Comparison of ENCODE assay signal across 10 cellular contexts in genomic region chr6:48109902-48110301, GRCh38. TPM values are rescaled to one million over a fixed set of nuclear protein-coding genes. Genes with fewer than 3 reads are reported as not detected.
DNase-seq lines count a peak whose midpoint lies in the region; ATAC-seq and TF ChIP-seq lines count a peak whose summit lies in the region.
"Had no signal": no experiment of that assay in that cellular context is flagged by ENCODE, and none has a peak within 500 bp of the region (broad histone marks: within the 10 kb centered on the region; RNA-seq: fewer than 3 reads in every experiment).

No MANE protein-coding gene starts in this region.

- no peak for ATAC-seq in GM23338

- peaks cover 23% of the 10 kb centered on the region; the same call in 2 of the 3 replicates for H3K4me1 Mint-ChIP-seq in GM23338
- no peaks in the 10 kb centered on the region for H3K4me1 Mint-ChIP-seq in neural progenitor cell

- H3K9me2 ChIP-seq in GM23338 (ENCODE audit: insufficient read depth) = no peaks in the 10 kb centered on the region; the same call in 1 of the 2 replicates

- H3K27ac Mint-ChIP-seq in GM23338 (peak overlapping the region; percentile 91), neural progenitor cell (no peak overlapping the region)

- H3K9me3 ChIP-seq in neural progenitor cell (ENCODE audit: low read depth) = no peaks in the 10 kb centered on the region

- peak overlapping the region; percentile 60 for H3K9ac ChIP-seq in neural progenitor cell

- H3K36me3 ChIP-seq in GM23338 (ENCODE audit: insufficient read depth) (no peaks in the 10 kb centered on the region), neural progenitor cell (no peaks in the 10 kb centered on the region)

- CTCF ChIA-PET in RWPE1 (lab: Yijun Ruan, JAX) = no interaction called here

- H3K27me3 ChIP-seq in GM23338 (ENCODE audit: insufficient read depth) = no peaks in the 10 kb centered on the region
- no peaks in the 10 kb centered on the region for H3K27me3 ChIP-seq in neural progenitor cell

- H3K9me3 Mint-ChIP-seq in GM23338 (peaks cover 19% of the 10 kb centered on the region; the same call in 2 of the 3 replicates), neural progenitor cell (peaks cover 7% of the 10 kb centered on the region)

- peak overlapping the region; percentile 51 for H3K4me3 ChIP-seq in GM23338
- H3K4me3 ChIP-seq in neural progenitor cell = peak overlapping the region; percentile 73

- H3K4me2 ChIP-seq in GM23338 (peak overlapping the region; percentile 71), neural progenitor cell (peak overlapping the region; percentile 85)

- H2AFZ ChIP-seq in GM23338 (no peak overlapping the region), neural progenitor cell (replicated peaks) (peak overlapping the region; percentile 85)

- POLR2A ChIA-PET in RWPE1 (lab: Yijun Ruan, JAX; ENCODE audit: low non-redundant PET) = no interaction called here

- H4K20me1 ChIP-seq in GM23338 (replicated peaks; ENCODE audit: insufficient read depth) = no peaks in the 10 kb centered on the region
- no peaks in the 10 kb centered on the region for H4K20me1 ChIP-seq in neural progenitor cell (ENCODE audit: low read depth)

- H3K79me2 ChIP-seq in GM23338 (replicated peaks; ENCODE audit: insufficient read depth) (peaks cover 55% of the 10 kb centered on the region), neural progenitor cell (ENCODE audit: low read depth) (peaks cover 59% of the 10 kb centered on the region)

- DNase-seq in GM23338 (ENCODE audit: low spot score) = no peak
- peak; percentile 91 for DNase-seq in NCI-H748 treated with DMSO at 0.1 percent for 48 hours (lab: John Stamatoyannopoulos, UW)
- DNase-seq in epithelial cell of prostate (ENCODE audit: low read depth, low spot score) = no peak
- no peak for DNase-seq in neural progenitor cell (ENCODE audit: low spot score)
- DNase-seq in hypothalamus (lab: John Stamatoyannopoulos, UW) = no peak
- DNase-seq in NCI-H187 (lab: John Stamatoyannopoulos, UW) = no peak
- DNase-seq in RWPE1 (ENCODE audit: low spot score) = no peak
- DNase-seq in G401 (ENCODE audit: low spot score) = no peak
- DNase-seq: effector CD4-positive, alpha-beta T cell; stimulated activated naive CD4-positive, alpha-beta T cell treated with Interleukin-2 at 50 U/mL for 16 hours had no signal

- in situ Hi-C loops in G401 (cut with HindIII; ENCODE audit: low sequenced_read_pairs) = no loop called here

- H3K27ac ChIP-seq in GM23338 (ENCODE audit: low read depth) (no peak overlapping the region), epithelial cell of prostate (peak overlapping the region; percentile 80), neural progenitor cell (peak overlapping the region; percentile 67), RWPE1 (no peak overlapping the region)

- H3F3A ChIP-seq in GM23338 (replicated peaks; ENCODE audit: low read depth) = no peaks in the 10 kb centered on the region
- no peaks in the 10 kb centered on the region for H3F3A ChIP-seq in neural progenitor cell (ENCODE audit: low read depth)

- no peak for TF ChIP-seq CTCF in GM23338 (conservative IDR thresholded peaks at IDR 0.05; ENCODE audit: low read depth in 2 of 2)
- no peak for TF ChIP-seq CTCF in neural progenitor cell (IDR thresholded peaks at IDR 0.05)
- TF ChIP-seq CTCF in RWPE1 (conservative IDR thresholded peaks at IDR 0.05; ENCODE audit: low read depth) = no peak

- peaks cover 25% of the 10 kb centered on the region; the same call in 2 of the 3 replicates for H3K36me3 Mint-ChIP-seq in GM23338 (ENCODE audit: low read depth)
- no peaks in the 10 kb centered on the region for H3K36me3 Mint-ChIP-seq in neural progenitor cell

- peaks cover 20% of the 10 kb centered on the region for H3K4me1 ChIP-seq in GM23338 (ENCODE audit: insufficient read depth)
- H3K4me1 ChIP-seq in neural progenitor cell = peaks cover 22% of the 10 kb centered on the region

- H3K4me3 Mint-ChIP-seq in GM23338 = peak overlapping the region; percentile 76
- no peak overlapping the region for H3K4me3 Mint-ChIP-seq in neural progenitor cell

- H3K27me3 Mint-ChIP-seq in GM23338 (ENCODE audit: insufficient read depth, low read depth, poor library complexity) = peaks cover 5% of the 10 kb centered on the region
- H3K27me3 Mint-ChIP-seq in neural progenitor cell (ENCODE audit: insufficient read depth, low read depth) = no peaks in the 10 kb centered on the region

TF ChIP-seq in GM23338, 12 proteins besides CTCF, POLR2A, EP300 and RAD21 (continues in another document):
- TF ChIP-seq JUNB (IDR thresholded peaks at IDR 0.05; ENCODE audit: unreplicated experiment) (no peak), POLR2AphosphoS5 (IDR thresholded peaks at IDR 0.05; ENCODE audit: low read depth) (no peak), STAT1 (IDR thresholded peaks at IDR 0.05; ENCODE audit: unreplicated experiment) (no peak), ZNF462 (CRISPR knock-in tag; IDR thresholded peaks at IDR 0.05) (no peak), NANOG (IDR thresholded peaks at IDR 0.05; ENCODE audit: borderline replicate concordance) (no peak)

RNA-seq across cellular contexts. Expression of gene PTCHD4, which starts 1.1 kb away (rescaled TPM):
- 0.31 and 0.66 TPM in 2 replicates for total RNA-seq in GM23338 (2014; rRNA removed; shearing (Covaris generic))
- 0.19 and 0.78 TPM in 2 replicates for polyA plus RNA-seq in GM23338 (2016; fragmentation: Nextera tagmentation; extraction: Ambion mirVana)
- 5.6 and 7.8 TPM in 2 replicates for total RNA-seq in neural progenitor cell (ENCODE audit: low replicate concordance)
- total RNA-seq in G401 (2014; rRNA removed; shearing (Covaris generic)) = 2.0 TPM in 1 of 2 replicates, not detected in the other

Comparison
In these comparisons a context has a peak if more than half of its experiments do, and no peak if none do; other contexts are left out.
1. H3K27ac ChIP-seq: peak in epithelial cell of prostate (single experiment) and neural progenitor cell (single experiment); none in GM23338 (single experiment) and RWPE1 (single experiment).